15 cellular contexts compared by ENCODE assay signal in the genomic region with DNA sequence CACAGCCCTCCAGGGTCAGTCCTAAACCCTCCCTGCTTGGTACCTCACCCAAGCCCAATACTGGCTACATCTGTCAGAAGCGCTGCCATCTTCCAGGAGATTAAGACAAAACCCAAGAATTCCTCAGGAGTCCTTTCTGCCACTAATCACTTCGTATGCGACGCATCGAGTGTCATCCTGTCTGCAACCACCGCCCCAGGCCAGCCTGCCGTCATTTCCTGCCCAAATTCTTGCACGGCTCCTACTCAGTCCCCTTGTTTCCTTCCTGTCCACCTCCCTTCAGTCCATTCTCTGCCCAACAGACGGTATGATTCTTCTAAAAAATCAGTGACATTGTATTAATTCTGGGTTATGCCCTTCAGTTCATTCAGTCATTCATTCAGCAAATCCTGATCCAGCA.
DNase-seq lines count a peak whose midpoint lies in the region; ATAC-seq, FAIRE-seq and TF ChIP-seq lines count a peak whose summit lies in the region.
"Had no signal": no experiment of that assay in that cellular context is flagged by ENCODE, and none has a peak within 500 bp of the region (broad histone marks: within the 10 kb centered on the region; RNA-seq: fewer than 3 reads in every experiment).

No MANE protein-coding gene starts in this region.

- TF ChIP-seq RAD21 in liver (IDR thresholded peaks at IDR 0.05) (no peak), HepG2 (CRISPR knock-in tag; IDR thresholded peaks at IDR 0.05) (no peak)

- TF ChIP-seq EP300 in HepG2 (IDR thresholded peaks at IDR 0.05; ENCODE audit: low read depth in 2 of 2, low read length in 2 of 2) (no peak), HepG2 (CRISPR knock-in tag; IDR thresholded peaks at IDR 0.05; ENCODE audit: borderline replicate concordance) (no peak), upper lobe of left lung (IDR thresholded peaks at IDR 0.05) (no peak)

- H3K36me3 ChIP-seq in liver (ENCODE audit: control insufficient read depth in 4 of 4, insufficient read depth in 3 of 4, low read depth in 1 of 4, low read length in 3 of 4) (peaks cover 10 to 62% (median 54%) of the 10 kb centered on the region in 4 donors), HepG2 (replicated peaks in 1 of 2; ENCODE audit: control insufficient read depth in 1 of 2, insufficient read depth in 2 of 2, low read length in 2 of 2) (peaks cover 21 to 57% of the 10 kb centered on the region in 2 experiments), upper lobe of left lung (peaks cover 25 to 76% (median 45%) of the 10 kb centered on the region in 4 donors)

- intact Hi-C loops in HepG2 (cut with micrococcal nuclease; ENCODE audit: unreplicated experiment), result no loop called here

- no TSS peak for BruUV-seq in HepG2 (replicated peaks; lab: Mats Ljungman, UMichigan)

- WGBS in liver, result 84% methylated on average over 9 of the region's 9 CpGs
- 97% methylated on average over 9 of the region's 9 CpGs for WGBS in HepG2 (ENCODE audit: low lambda C conversion rate)
- 52 to 66% methylated on average over 9 of the region's 9 CpGs for WGBS in upper lobe of left lung, 2 donors

- no peak for ATAC-seq in HepG2
- ATAC-seq in left lobe of liver, result peak; percentile 36
- ATAC-seq in upper lobe of left lung (ENCODE audit: low FRiP score in 2 of 2), result no peak
- ATAC-seq in GM18519 (IDR thresholded peaks at IDR 0.05; ENCODE audit: low FRiP score, unreplicated experiment), result no peak
- no peak for ATAC-seq in HG02623 (IDR thresholded peaks at IDR 0.05; ENCODE audit: unreplicated experiment)
- ATAC-seq: left colon had no signal

- no peak overlapping the region for H3K9ac ChIP-seq in liver (ENCODE audit: low read depth in 1 of 2, low read length in 2 of 2)
- no peak overlapping the region for H3K9ac ChIP-seq in HepG2 (ENCODE audit: insufficient read depth, low read depth, low read length)

- H3K4me1 ChIP-seq in liver (ENCODE audit: control insufficient read depth in 4 of 4, insufficient read depth in 4 of 4, low read length in 3 of 4) (peaks cover 0 to under 1% (median under 1%) of the 10 kb centered on the region in 4 donors), HepG2 (ENCODE audit: insufficient read depth, low read length) (peaks cover 7% of the 10 kb centered on the region), upper lobe of left lung (peaks cover 0 to 10% (median 9%) of the 10 kb centered on the region in 4 donors)

- H3K27ac ChIP-seq in liver (ENCODE audit: low read depth in 1 of 2, low read length in 2 of 2) (peak overlapping the region; percentile 38 to 53), HepG2 (ENCODE audit: extremely low read length, insufficient read depth, low read length) (no peak overlapping the region), upper lobe of left lung (peak overlapping the region; percentile 48 to 82 (median 76))

- no peak for FAIRE-seq in HepG2 (lab: Jason Lieb, UNC)
- FAIRE-seq: GM12892, GM19239 had no signal

- no peak overlapping the region for H2AFZ ChIP-seq in HepG2 (ENCODE audit: low read length)

- CTCF ChIA-PET in HepG2 (lab: Yijun Ruan, JAX; ENCODE audit: low intra/inter-chr PET ratio, low total read pairs), result no interaction called here

- no peak overlapping the region for H3K4me2 ChIP-seq in HepG2 (ENCODE audit: low read depth, low read length)

- no peaks in the 10 kb centered on the region for H4K20me1 ChIP-seq in HepG2 (ENCODE audit: insufficient read depth, low read length)

- no peaks in the 10 kb centered on the region for H3K27me3 ChIP-seq in liver (ENCODE audit: control insufficient read depth in 4 of 4, insufficient read depth in 4 of 4, low read length in 3 of 4)
- no peaks in the 10 kb centered on the region for H3K27me3 ChIP-seq in HepG2 (ENCODE audit: control insufficient read depth in 1 of 2, insufficient read depth in 2 of 2, low read length in 2 of 2)
- no peaks in the 10 kb centered on the region for H3K27me3 ChIP-seq in upper lobe of left lung

- no peaks in the 10 kb centered on the region for H3K9me3 ChIP-seq in liver (ENCODE audit: control insufficient read depth in 4 of 4, low read length in 3 of 4)
- H3K9me3 ChIP-seq in HepG2 (ENCODE audit: low read length), result no peaks in the 10 kb centered on the region
- no peaks in the 10 kb centered on the region for H3K9me3 ChIP-seq in upper lobe of left lung

- TF ChIP-seq CTCF in liver (IDR thresholded peaks at IDR 0.05; ENCODE audit: low read depth, low read length, missing input control) (no peak), HepG2 (CRISPR knock-in tag; IDR thresholded peaks at IDR 0.05) (no peak), upper lobe of left lung (IDR thresholded peaks at IDR 0.05) (no peak)

- no peak overlapping the region for H3K4me3 ChIP-seq in liver (ENCODE audit: low read depth in 1 of 3, low read length in 3 of 3)
- no peak overlapping the region for H3K4me3 ChIP-seq in HepG2 (replicated peaks in 1 of 3; ENCODE audit: insufficient read depth in 1 of 3, low read depth in 2 of 3, low read length in 3 of 3)
- peak overlapping the region in 1 of 4 donors; percentile 13 for H3K4me3 ChIP-seq in upper lobe of left lung

- POLR2A ChIA-PET in HepG2 (lab: Yijun Ruan, JAX), result no interaction called here

- DNase-seq in HepG2 (ENCODE audit: low spot score), result no peak
- peak; percentile 75 for DNase-seq in activated effector memory CD4-positive, alpha-beta T cell treated with anti-CD3 and anti-CD28 coated beads, Interleukin-2, amount 50 U/mL, for 16 hours
- DNase-seq in left lobe of liver (ENCODE audit: low spot score), result no peak
- DNase-seq in upper lobe of left lung, result no peak
- no peak for DNase-seq in kidney tubule cell (ENCODE audit: low spot score)
- DNase-seq: amygdala; effector CD4-positive, alpha-beta T cell; GOT3; left colon; occipital lobe had no signal

- no peak for TF ChIP-seq POLR2A in HepG2 (IDR thresholded peaks at IDR 0.05; ENCODE audit: insufficient read depth in 1 of 2, low read depth in 2 of 2, low read length in 2 of 2)
- TF ChIP-seq POLR2A in upper lobe of left lung (IDR thresholded peaks at IDR 0.05), result peak in 1 of 4 donors; percentile 46

- H3K79me2 ChIP-seq in HepG2 (ENCODE audit: insufficient read depth, low read length), result no peaks in the 10 kb centered on the region

- in situ Hi-C loops in HepG2 (cut with HindIII; ENCODE audit: extremely low pct_ligation_motif_present, low pct_unique_long_range_greater_than_20kb), result loop anchor here (10.0 kb wide), 1 partner anchor 170 kb away; no protein-coding TSS in a partner anchor

TF ChIP-seq in liver, 16 proteins besides CTCF, POLR2A, EP300 and RAD21 (continues in another document):
- TF ChIP-seq SP1 (IDR thresholded peaks at IDR 0.05), result no peak
- TF ChIP-seq HNF4A (conservative IDR thresholded peaks at IDR 0.05), result no peak
- TF ChIP-seq REST (IDR thresholded peaks at IDR 0.05), result no peak
- TF ChIP-seq TAF1 (conservative IDR thresholded peaks at IDR 0.05), result no peak
- no peak for TF ChIP-seq FOXA2 (IDR thresholded peaks at IDR 0.05)

TF ChIP-seq in HepG2, 621 proteins besides CTCF, POLR2A, EP300 and RAD21:
- TF ChIP-seq HMGA1 (CRISPR knock-in tag; conservative IDR thresholded peaks at IDR 0.05) (no peak), ZIK1 (CRISPR knock-in tag; IDR thresholded peaks at IDR 0.05; ENCODE audit: borderline replicate concordance, low read depth) (no peak), SIX4 (CRISPR knock-in tag; IDR thresholded peaks at IDR 0.05) (no peak), ZNF879 (CRISPR knock-in tag; IDR thresholded peaks at IDR 0.05) (no peak)
- TF ChIP-seq, protein P1, sequence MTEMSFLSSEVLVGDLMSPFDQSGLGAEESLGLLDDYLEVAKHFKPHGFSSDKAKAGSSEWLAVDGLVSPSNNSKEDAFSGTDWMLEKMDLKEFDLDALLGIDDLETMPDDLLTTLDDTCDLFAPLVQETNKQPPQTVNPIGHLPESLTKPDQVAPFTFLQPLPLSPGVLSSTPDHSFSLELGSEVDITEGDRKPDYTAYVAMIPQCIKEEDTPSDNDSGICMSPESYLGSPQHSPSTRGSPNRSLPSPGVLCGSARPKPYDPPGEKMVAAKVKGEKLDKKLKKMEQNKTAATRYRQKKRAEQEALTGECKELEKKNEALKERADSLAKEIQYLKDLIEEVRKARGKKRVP (CRISPR knock-in tag; IDR thresholded peaks at IDR 0.05), result no peak
